ENCODE assay signal across 15 cellular contexts in genomic region chr14:57052705-57053302, GRCh38.
DNase-seq lines count a peak whose midpoint lies in the region; ATAC-seq, FAIRE-seq and TF ChIP-seq lines count a peak whose summit lies in the region.
"Had no signal": no experiment of that assay in that cellular context is flagged by ENCODE, and none has a peak within 500 bp of the region (broad histone marks: within the 10 kb centered on the region; RNA-seq: fewer than 3 reads in every experiment).

No MANE protein-coding gene starts in this region.

- no peak for TF ChIP-seq RAD21 in HepG2 (CRISPR knock-in tag; IDR thresholded peaks at IDR 0.05)

- WGBS in HepG2 (ENCODE audit: low lambda C conversion rate) = 29% methylated on average over 3 of the region's 3 CpGs

- H3K36me3 Mint-ChIP-seq in chondrocyte (ENCODE audit: low read depth) = no peaks in the 10 kb centered on the region
- H3K36me3 Mint-ChIP-seq: CD8-positive, alpha-beta T cell; IgD-negative memory B cell had no signal

- no peak overlapping the region for H3K4me2 ChIP-seq in HepG2 (ENCODE audit: low read depth, low read length)
- H3K4me2 ChIP-seq: BLaER1 had no signal

- no peaks in the 10 kb centered on the region for H3K9me3 Mint-ChIP-seq in chondrocyte (ENCODE audit: low read depth)
- H3K9me3 Mint-ChIP-seq: CD8-positive, alpha-beta T cell had no signal

- POLR2A ChIA-PET in HepG2 (lab: Yijun Ruan, JAX) = no interaction called here

- TF ChIP-seq POLR2A in HepG2 (IDR thresholded peaks at IDR 0.05; ENCODE audit: insufficient read depth in 1 of 2, low read depth in 2 of 2, low read length in 2 of 2) = no peak

- H4K20me1 ChIP-seq in HepG2 (ENCODE audit: insufficient read depth, low read length) = no peaks in the 10 kb centered on the region
- H4K20me1 ChIP-seq: BLaER1 had no signal

- peaks cover 9% of the 10 kb centered on the region for H3K27me3 Mint-ChIP-seq in chondrocyte (ENCODE audit: low read depth)

- H3K27ac ChIP-seq in HepG2 (ENCODE audit: extremely low read length, insufficient read depth, low read length) = no peak overlapping the region
- H3K27ac ChIP-seq: 22Rv1, BLaER1 had no signal

- no peaks in the 10 kb centered on the region for H3K36me3 ChIP-seq in HepG2 (replicated peaks in 1 of 2; ENCODE audit: control insufficient read depth in 1 of 2, insufficient read depth in 2 of 2, low read length in 2 of 2)
- H3K36me3 ChIP-seq: BLaER1, HAP-1 had no signal

- intact Hi-C loops in HepG2 (cut with micrococcal nuclease; ENCODE audit: unreplicated experiment) = no loop called here

- peaks cover 0 to 2% of the 10 kb centered on the region in 2 experiments; a peak in 1 of 5 replicates for H3K27me3 ChIP-seq in HepG2 (ENCODE audit: control insufficient read depth in 1 of 2, insufficient read depth in 2 of 2, low read length in 2 of 2)
- H3K27me3 ChIP-seq: BLaER1 had no signal

- H3K4me1 ChIP-seq in HepG2 (ENCODE audit: insufficient read depth, low read length) = no peaks in the 10 kb centered on the region
- H3K4me1 ChIP-seq: BLaER1 had no signal

- no peaks in the 10 kb centered on the region for H3K4me1 Mint-ChIP-seq in chondrocyte (ENCODE audit: low read depth)

- H3K9ac ChIP-seq in HepG2 (ENCODE audit: insufficient read depth, low read depth, low read length) = no peak overlapping the region
- H3K9ac ChIP-seq: BLaER1 had no signal

- in situ Hi-C loops in HepG2 (cut with HindIII; ENCODE audit: extremely low pct_ligation_motif_present, low pct_unique_long_range_greater_than_20kb) = loop anchor here (25.0 kb wide), 1 partner anchor 366 kb away; no protein-coding TSS in a partner anchor

- TF ChIP-seq EP300 in HepG2 (IDR thresholded peaks at IDR 0.05; ENCODE audit: low read depth in 2 of 2, low read length in 2 of 2) (no peak), HepG2 (CRISPR knock-in tag; IDR thresholded peaks at IDR 0.05; ENCODE audit: borderline replicate concordance) (no peak)

- H3K79me2 ChIP-seq in HepG2 (ENCODE audit: insufficient read depth, low read length) = no peaks in the 10 kb centered on the region

- no peak overlapping the region for H3K4me3 Mint-ChIP-seq in chondrocyte (ENCODE audit: unreplicated experiment)
- H3K4me3 Mint-ChIP-seq: CD8-positive, alpha-beta T cell; IgD-negative memory B cell had no signal

- H2AFZ ChIP-seq in HepG2 (ENCODE audit: low read length) = no peak overlapping the region

- no peaks in the 10 kb centered on the region for H3K9me3 ChIP-seq in HepG2 (ENCODE audit: low read length)
- H3K9me3 ChIP-seq: BLaER1, HAP-1 had no signal

- H3K27ac Mint-ChIP-seq in chondrocyte (ENCODE audit: unreplicated experiment) = peak overlapping the region; percentile 7
- H3K27ac Mint-ChIP-seq: CD8-positive, alpha-beta T cell; IgD-negative memory B cell had no signal

- no peak for FAIRE-seq in HepG2 (lab: Jason Lieb, UNC)

- H3K4me3 ChIP-seq in HepG2 (replicated peaks in 1 of 3; ENCODE audit: insufficient read depth in 1 of 3, low read depth in 2 of 3, low read length in 3 of 3) = no peak overlapping the region
- H3K4me3 ChIP-seq: BLaER1, HAP-1 had no signal

- no peak for TF ChIP-seq CTCF in chondrocyte (IDR thresholded peaks at IDR 0.05)
- no peak for TF ChIP-seq CTCF in HepG2 (CRISPR knock-in tag; IDR thresholded peaks at IDR 0.05)

- CTCF ChIA-PET in HepG2 (lab: Yijun Ruan, JAX; ENCODE audit: low intra/inter-chr PET ratio, low total read pairs) = interaction anchor here (0.6 kb wide), 1 partner anchor 945 kb away, joined by 4 read pairs; no protein-coding TSS in a partner anchor

- DNase-seq in NCI-H82 (lab: John Stamatoyannopoulos, UW) (peak; percentile 60), NCI-H82 treated with DMSO at 0.1 percent for 48 hours (lab: John Stamatoyannopoulos, UW; ENCODE audit: unreplicated experiment) (no peak), chondrocyte (ENCODE audit: low spot score) (no peak), HepG2 (ENCODE audit: low spot score) (no peak), NCI-H1436 (lab: John Stamatoyannopoulos, UW) (no peak), NCI-H1694 (lab: John Stamatoyannopoulos, UW) (no peak), HuH-7.5 (ENCODE audit: low spot score) (no peak)
- DNase-seq: Calu3; CD8-positive, alpha-beta T cell; DMS79 treated with DMSO at 0.1 percent for 48 hours; GF-D8 had no signal

- no TSS peak for BruUV-seq in HepG2 (replicated peaks; lab: Mats Ljungman, UMichigan)

- ATAC-seq in HepG2 = no peak
- ATAC-seq: CD8-positive, alpha-beta T cell had no signal

TF ChIP-seq in HepG2, 621 proteins besides CTCF, POLR2A, EP300 and RAD21:
- TF ChIP-seq MAFK (conservative IDR thresholded peaks at IDR 0.05 in 1 of 2, IDR thresholded peaks at IDR 0.05 in 1 of 2; ENCODE audit: low read length in 2 of 2) (peak in 1 of 2 experiments; percentile 70; a peak in 3 of 4 replicates), AGO1 (IDR thresholded peaks at IDR 0.05; ENCODE audit: low read depth, low read length, poor library complexity, severe bottlenecking) (no peak), MAFF (IDR thresholded peaks at IDR 0.05; ENCODE audit: low read depth, low read length) (peak; percentile 60; the same call in 1 of the 2 replicates), MBD4 (IDR thresholded peaks at IDR 0.05; ENCODE audit: borderline replicate concordance, low read length) (no peak)
